In the genomic region with DNA sequence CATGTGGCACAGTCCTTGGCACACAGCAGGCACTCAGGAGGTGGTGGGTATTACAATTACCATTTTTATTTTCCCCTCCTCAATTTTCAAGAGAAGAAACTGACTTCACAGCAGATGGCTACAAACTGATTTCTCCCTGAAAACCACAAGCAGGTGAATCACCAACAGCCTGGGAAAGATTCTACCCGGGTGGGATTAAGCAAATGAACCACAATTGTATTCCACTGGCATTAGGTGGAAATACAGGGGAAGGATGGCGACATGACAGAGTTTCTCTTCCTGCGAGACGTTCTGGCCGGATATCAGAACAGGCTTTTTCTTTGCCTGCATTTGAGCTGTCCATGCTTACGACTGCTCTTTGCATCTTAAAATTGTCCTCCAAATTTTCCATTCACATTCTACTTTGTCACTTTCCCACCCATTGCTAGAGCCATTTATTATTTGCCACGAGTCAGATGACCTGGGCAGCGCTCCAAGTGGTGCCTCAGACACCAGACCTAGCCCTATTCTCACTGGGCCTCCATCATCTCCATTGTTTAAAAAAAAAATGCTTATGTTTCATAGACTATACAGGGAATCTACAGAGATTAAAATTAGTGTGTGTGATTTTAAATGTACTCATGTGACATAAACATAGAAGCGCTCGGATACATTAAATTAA, we compare ENCODE assay signal across 11 cellular contexts. TPM values are rescaled to one million over a fixed set of nuclear protein-coding genes. Genes with fewer than 3 reads are reported as not detected.
DNase-seq lines count a peak whose midpoint lies in the region; ATAC-seq and TF ChIP-seq lines count a peak whose summit lies in the region.
"Had no signal": no experiment of that assay in that cellular context is flagged by ENCODE, and none has a peak within 500 bp of the region (broad histone marks: within the 10 kb centered on the region; RNA-seq: fewer than 3 reads in every experiment).

No MANE protein-coding gene starts in this region.

- H3K4me1 ChIP-seq in BLaER1 treated with 17β-estradiol and CSF1 and Interleukin-3, amounts not matched to agents 10 nM and 100 nM, result peaks cover 51 to 60% (median 57%) of the 10 kb centered on the region in 10 experiments

- no peaks in the 10 kb centered on the region for H3K9me3 ChIP-seq in BLaER1 treated with 17β-estradiol and CSF1 and Interleukin-3, amounts not matched to agents 10 nM and 100 nM (replicated peaks in 1 of 11)
- no peaks in the 10 kb centered on the region for H3K9me3 ChIP-seq in T-helper 17 cell (ENCODE audit: control insufficient read depth, low read length, poor library complexity, severe bottlenecking)

- in situ Hi-C loops in astrocyte of the cerebellum (cut with HindIII; ENCODE audit: low sequenced_read_pairs), result no loop called here

- TF ChIP-seq CTCF in astrocyte of the cerebellum (IDR thresholded peaks at IDR 0.05; ENCODE audit: low read depth, low read length, missing control alignments), result no peak

- peaks cover 2% of the 10 kb centered on the region for H3K36me3 Mint-ChIP-seq in T-helper 17 cell (ENCODE audit: low read depth)

- H3K27ac Mint-ChIP-seq in T-helper 17 cell, result no peak overlapping the region

- no peak overlapping the region for H3K4me3 Mint-ChIP-seq in T-helper 17 cell

- peak; percentile 8 for DNase-seq in HS-27A (ENCODE audit: low read depth)
- peak; percentile 76 for DNase-seq in astrocyte of the cerebellum (ENCODE audit: low read depth)
- no peak for DNase-seq in T-helper 17 cell
- no peak for DNase-seq in activated CD4-positive, alpha-beta T cell treated with anti-CD3 and anti-CD28 coated beads, Interleukin-2, amount 50 U/mL, for 4 hours
- DNase-seq: DMS153; NCI-H1048; stimulated activated CD4-positive, alpha-beta T cell treated with anti-CD3 and anti-CD28 coated beads, Interleukin-12 subunit alpha, Interleukin-12 subunit beta, amount 100 ng/mL, for 4 hours had no signal

- H3K4me3 ChIP-seq in BLaER1 treated with 17β-estradiol and CSF1 and Interleukin-3, amounts not matched to agents 10 nM and 100 nM, result no peak overlapping the region
- no peak overlapping the region for H3K4me3 ChIP-seq in astrocyte of the cerebellum (ENCODE audit: low read depth, low read length)

- no peaks in the 10 kb centered on the region for H3K27me3 Mint-ChIP-seq in T-helper 17 cell

- H3K27me3 ChIP-seq in BLaER1 treated with 17β-estradiol and CSF1 and Interleukin-3, amounts not matched to agents 10 nM and 100 nM, result peaks cover 0 to under 1% (median 0%) of the 10 kb centered on the region in 11 experiments; a peak in 2 of 22 replicates
- H3K27me3 ChIP-seq in layer of hippocampus (ENCODE audit: control insufficient read depth, insufficient read depth, low read length), result no peaks in the 10 kb centered on the region

- no peak overlapping the region for H3K27ac ChIP-seq in BLaER1 treated with 17β-estradiol and CSF1 and Interleukin-3, amounts not matched to agents 10 nM and 100 nM
- peak overlapping the region; percentile 74 for H3K27ac ChIP-seq in layer of hippocampus (ENCODE audit: low read depth, low read length)

- no peak for ATAC-seq in GM19324 (IDR thresholded peaks at IDR 0.05; ENCODE audit: low FRiP score, unreplicated experiment)
- ATAC-seq in GM19328 (IDR thresholded peaks at IDR 0.05; ENCODE audit: unreplicated experiment), result no peak
- ATAC-seq in T-helper 17 cell, result no peak

- peaks cover 64% of the 10 kb centered on the region for H3K4me1 Mint-ChIP-seq in T-helper 17 cell

- H3K9ac ChIP-seq in BLaER1 treated with 17β-estradiol and CSF1 and Interleukin-3, amounts not matched to agents 10 nM and 100 nM, result no peak overlapping the region

- no peaks in the 10 kb centered on the region for H3K36me3 ChIP-seq in BLaER1 treated with 17β-estradiol and CSF1 and Interleukin-3, amounts not matched to agents 10 nM and 100 nM

- H3K4me2 ChIP-seq in BLaER1 treated with 17β-estradiol and CSF1 and Interleukin-3, amounts not matched to agents 10 nM and 100 nM, result peak overlapping the region; percentile 10 to 97 (median 69); a peak in 20 of 22 replicates

- H4K20me1 ChIP-seq in BLaER1 treated with 17β-estradiol and CSF1 and Interleukin-3, amounts not matched to agents 10 nM and 100 nM, result peaks cover 19 to 50% (median 36%) of the 10 kb centered on the region in 11 experiments; a peak in 19 of 22 replicates

RNA-seq across cellular contexts. Expression of a gene that starts 4.6 kb away (rescaled TPM):
- 10 to 100 TPM; 34.1 to 37.6 TPM for total RNA-seq in T-helper 17 cell

RNA-seq across cellular contexts. Expression of a gene that starts 10.8 kb away (rescaled TPM):
- not detected for total RNA-seq in T-helper 17 cell

RNA-seq across cellular contexts. Expression of a gene that starts 40.8 kb away (rescaled TPM):
- 10 to 100 TPM; 81.3 to 91.3 TPM for total RNA-seq in T-helper 17 cell

Comparison
In these comparisons a context has a peak if more than half of its experiments do, and no peak if none do; other contexts are left out.
1. DNase-seq: peak in HS-27A (single experiment) and astrocyte of the cerebellum (single experiment); none in T-helper 17 cell (0 of 3) and activated CD4-positive, alpha-beta T cell treated with anti-CD3 and anti-CD28 coated beads, Interleukin-2, amount 50 U/mL, for 4 hours (0 of 2).